Comparison of ENCODE assay signal across 8 cellular contexts in the genomic region with DNA sequence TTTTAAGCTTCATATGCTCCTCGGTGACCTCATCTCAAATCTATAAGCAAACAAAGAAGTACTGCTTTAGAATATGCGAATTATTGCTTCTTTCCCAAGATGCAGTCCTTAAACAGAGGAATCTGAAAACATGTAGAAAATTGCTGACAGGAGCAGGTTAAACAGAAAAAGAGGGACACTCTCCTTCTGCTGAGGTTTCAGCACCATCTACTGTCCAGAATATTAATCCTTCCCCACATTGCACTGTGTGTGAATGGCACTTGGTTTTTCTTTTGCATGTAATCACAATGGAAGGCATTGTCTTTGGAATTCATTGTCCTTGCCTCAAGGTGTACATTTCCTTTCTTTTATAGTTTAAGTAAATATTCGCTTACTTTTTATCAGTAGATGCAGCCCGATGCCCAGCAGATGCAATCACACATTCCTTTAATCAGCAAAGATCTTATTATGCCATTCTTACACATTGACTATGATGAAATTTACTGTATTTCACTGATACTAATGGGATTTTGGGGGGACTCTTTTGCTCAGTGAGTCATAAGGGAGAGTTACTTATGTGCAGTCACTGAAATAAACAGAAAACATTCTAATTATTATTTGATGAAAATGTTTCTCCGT.
A peak's percentile ranks its signal among the peaks of the same experiment; 100 is the strongest.
DNase-seq lines count a peak whose midpoint lies in the region; ATAC-seq and TF ChIP-seq lines count a peak whose summit lies in the region.

No MANE protein-coding gene starts in this region.

- no peaks in the 10 kb centered on the region for H3K9me3 ChIP-seq in sigmoid colon

- H3K4me1 ChIP-seq in sigmoid colon, result no peaks in the 10 kb centered on the region

- H3K4me3 ChIP-seq in sigmoid colon, result no peak overlapping the region

- H3K27ac ChIP-seq in epithelial cell of prostate (no peak overlapping the region), sigmoid colon (no peak overlapping the region)

- 13 to 42% methylated on average over 5 of the region's 5 CpGs for WGBS in sigmoid colon, 2 donors

- no peaks in the 10 kb centered on the region for H3K27me3 ChIP-seq in sigmoid colon

- no peak for TF ChIP-seq EP300 in sigmoid colon (IDR thresholded peaks at IDR 0.05)

- TF ChIP-seq CTCF in sigmoid colon (IDR thresholded peaks at IDR 0.05), result peak in 2 of 4 experiments; percentile 24 to 36

- intact Hi-C loops in sigmoid colon (cut with DNase I), result no loop called here

- H3K36me3 ChIP-seq in sigmoid colon, result no peaks in the 10 kb centered on the region

- peak; percentile 7 for DNase-seq in NCI-H345 (lab: John Stamatoyannopoulos, UW)
- no peak for DNase-seq in NCI-H345 treated with DMSO at 0.1 percent for 48 hours (lab: John Stamatoyannopoulos, UW; ENCODE audit: unreplicated experiment)
- peak; percentile 48 for DNase-seq in NCI-H748 (lab: John Stamatoyannopoulos, UW; ENCODE audit: unreplicated experiment)
- DNase-seq in epithelial cell of prostate (ENCODE audit: low read depth, low spot score), result peak; percentile 5
- peak; percentile 91 for DNase-seq in pons (ENCODE audit: low spot score)
- no peak for DNase-seq in sigmoid colon
- DNase-seq in glomerular visceral epithelial cell (ENCODE audit: extremely low spot score), result no peak

- peak; percentile 62 for ATAC-seq in HG03064 (IDR thresholded peaks at IDR 0.05; ENCODE audit: low read depth, unreplicated experiment)

- no peak for TF ChIP-seq POLR2A in sigmoid colon (IDR thresholded peaks at IDR 0.05)

Comparison
In these comparisons a context has a peak if more than half of its experiments do, and no peak if none do; other contexts are left out.
1. DNase-seq: peak in NCI-H345 (single experiment), NCI-H748 (single experiment), epithelial cell of prostate (single experiment) and pons (single experiment); none in NCI-H345 treated with DMSO at 0.1 percent for 48 hours (single experiment), sigmoid colon (single experiment) and glomerular visceral epithelial cell (single experiment).